ENCODE assay signal across 19 cellular contexts in the genomic region with DNA sequence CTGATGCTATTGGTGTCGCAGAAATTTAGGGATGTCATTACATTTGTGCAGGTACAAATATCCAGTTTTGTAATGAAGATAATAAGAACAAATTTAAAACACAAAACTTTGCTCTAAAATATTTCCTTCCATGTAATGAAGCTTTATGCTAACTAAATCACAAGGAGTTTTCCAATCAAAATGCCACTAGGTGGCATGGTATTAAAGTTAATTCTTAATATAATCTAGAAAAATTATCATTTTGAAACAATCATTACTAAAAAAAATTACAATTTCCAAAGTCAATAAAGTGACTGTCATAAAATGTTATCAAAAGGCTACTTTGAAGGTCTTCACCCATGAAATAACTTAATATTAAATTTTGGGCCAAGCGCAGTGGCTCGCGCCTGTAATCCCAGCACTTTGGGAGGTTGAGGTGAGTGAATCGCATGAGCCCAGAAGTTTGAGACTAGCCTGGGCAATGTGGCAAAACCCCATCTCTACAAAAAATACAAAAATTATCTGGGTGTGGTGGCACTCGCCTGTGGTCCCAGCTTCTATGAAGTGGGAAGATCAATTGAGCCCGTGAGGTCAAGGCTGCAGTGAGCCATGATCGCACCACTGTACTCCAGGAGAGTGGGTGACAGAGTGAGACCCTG.
DNase-seq lines count a peak whose midpoint lies in the region; TF ChIP-seq lines count a peak whose summit lies in the region.
"Had no signal": no experiment of that assay in that cellular context is flagged by ENCODE, and none has a peak within 500 bp of the region (broad histone marks: within the 10 kb centered on the region; RNA-seq: fewer than 3 reads in every experiment).

No MANE protein-coding gene starts in this region.

- H3K4me3 ChIP-seq in adipocyte (ENCODE audit: low read length) (no peak overlapping the region), SJCRH30 (no peak overlapping the region)
- H3K4me3 ChIP-seq: breast epithelium, gastroesophageal sphincter had no signal

- intact Hi-C loops in activated naive CD4-positive, alpha-beta T cell treated with anti-CD3 and anti-CD28 coated beads for 36 hours (cut with micrococcal nuclease), result loop anchor here (1.0 to 10.0 kb wide), 4 partner anchors 74 to 629 kb away; partner anchors contain the start of gene ABCD2

- no peaks in the 10 kb centered on the region for H3K27me3 ChIP-seq in adipocyte (replicated peaks; ENCODE audit: control insufficient read depth, insufficient read depth, low read length)
- no peaks in the 10 kb centered on the region; the same call in 1 of the 2 replicates for H3K27me3 ChIP-seq in SJCRH30
- H3K27me3 ChIP-seq: breast epithelium, gastroesophageal sphincter had no signal

- no peak overlapping the region for H3K4me3 Mint-ChIP-seq in activated naive CD4-positive, alpha-beta T cell treated with anti-CD3 and anti-CD28 coated beads for 36 hours
- H3K4me3 Mint-ChIP-seq: activated naive CD4-positive, alpha-beta T cell treated with anti-CD3 and anti-CD28 coated beads, Interleukin-2, amount 10 ng/mL, durations not matched to agents 7 days and 5 days; effector memory CD8-positive, alpha-beta T cell; stimulated activated naive CD8-positive, alpha-beta T cell treated with anti-CD3 and anti-CD28 coated beads, Interleukin-15, amount 100 ng/mL, for 72 hours; T-helper 2 cell treated with Interferon-gamma antibody and Interleukin-4, amounts not matched to agents 5 μg/mL and 100 μg/mL, for 36 hours had no signal

- no peak overlapping the region for H3K9ac ChIP-seq in adipocyte (ENCODE audit: low read length)

- H3K9me3 ChIP-seq in adipocyte (ENCODE audit: control insufficient read depth, low read length) (no peaks in the 10 kb centered on the region), SJCRH30 (replicated peaks) (no peaks in the 10 kb centered on the region)
- H3K9me3 ChIP-seq: breast epithelium, gastroesophageal sphincter had no signal

- H3K36me3 Mint-ChIP-seq in activated naive CD4-positive, alpha-beta T cell treated with anti-CD3 and anti-CD28 coated beads for 36 hours (ENCODE audit: low read depth), result peaks cover 26% of the 10 kb centered on the region

- H3K36me3 ChIP-seq in adipocyte (ENCODE audit: control insufficient read depth, insufficient read depth, low read length, severe bottlenecking) (peaks cover 6% of the 10 kb centered on the region), SJCRH30 (no peaks in the 10 kb centered on the region)
- H3K36me3 ChIP-seq: breast epithelium had no signal

- peak; percentile 5 for DNase-seq in HCEC 1CT
- DNase-seq in adipocyte (ENCODE audit: low read depth), result peak; percentile 41
- DNase-seq in inferior parietal cortex (ENCODE audit: extremely low spot score), result peak; percentile 45
- DNase-seq in activated naive CD4-positive, alpha-beta T cell treated with anti-CD3 and anti-CD28 coated beads for 36 hours, result no peak
- no peak for DNase-seq in iPS-NIHi7 (ENCODE audit: extremely low spot score)
- DNase-seq in stimulated activated CD4-positive, alpha-beta T cell treated with anti-CD3 and anti-CD28 coated beads, Interleukin-2, amount 100 ng/mL, for 24 hours, result no peak
- DNase-seq in SJCRH30, result no peak
- DNase-seq: activated CD4-positive, CD25-positive, alpha-beta regulatory T cell treated with anti-CD3 and anti-CD28 coated beads, Interleukin-2, amount 50 U/mL, for 72 hours; activated naive CD4-positive, alpha-beta T cell treated with anti-CD3 and anti-CD28 coated beads, Interleukin-2, amount 10 ng/mL, durations not matched to agents 7 days and 5 days; DMS 273 treated with DMSO at 0.1 percent for 48 hours; effector memory CD8-positive, alpha-beta T cell; mesenchymal stem cell; NCI-H2081 treated with DMSO at 0.1 percent for 48 hours; nucleus accumbens; stimulated activated naive CD8-positive, alpha-beta T cell treated with anti-CD3 and anti-CD28 coated beads, Interleukin-15, amount 100 ng/mL, for 72 hours had no signal

- CTCF ChIA-PET in activated naive CD4-positive, alpha-beta T cell treated with anti-CD3 and anti-CD28 coated beads for 36 hours (lab: Charles Lee), result interaction anchor here (1.0 kb wide), 2 partner anchors 10 to 327 kb away, joined by 3 read pairs; no protein-coding TSS in a partner anchor

- H3K4me1 ChIP-seq in adipocyte (ENCODE audit: control insufficient read depth, insufficient read depth, low read length) (peaks cover 7% of the 10 kb centered on the region), SJCRH30 (no peaks in the 10 kb centered on the region)
- H3K4me1 ChIP-seq: breast epithelium, gastroesophageal sphincter had no signal

- H3K9me3 Mint-ChIP-seq in activated naive CD4-positive, alpha-beta T cell treated with anti-CD3 and anti-CD28 coated beads for 36 hours, result no peaks in the 10 kb centered on the region
- H3K9me3 Mint-ChIP-seq: activated naive CD4-positive, alpha-beta T cell treated with anti-CD3 and anti-CD28 coated beads, Interleukin-2, amount 10 ng/mL, durations not matched to agents 7 days and 5 days; effector memory CD8-positive, alpha-beta T cell; stimulated activated naive CD8-positive, alpha-beta T cell treated with anti-CD3 and anti-CD28 coated beads, Interleukin-15, amount 100 ng/mL, for 72 hours; T-helper 2 cell treated with Interferon-gamma antibody and Interleukin-4, amounts not matched to agents 5 μg/mL and 100 μg/mL, for 36 hours had no signal

- H3K27ac ChIP-seq in 22Rv1 (no peak overlapping the region), SJCRH30 (no peak overlapping the region)
- H3K27ac ChIP-seq: breast epithelium, gastroesophageal sphincter had no signal

- no peak overlapping the region for H3K27ac Mint-ChIP-seq in activated naive CD4-positive, alpha-beta T cell treated with anti-CD3 and anti-CD28 coated beads for 36 hours
- H3K27ac Mint-ChIP-seq: activated naive CD4-positive, alpha-beta T cell treated with anti-CD3 and anti-CD28 coated beads, Interleukin-2, amount 10 ng/mL, durations not matched to agents 7 days and 5 days; effector memory CD8-positive, alpha-beta T cell; stimulated activated naive CD8-positive, alpha-beta T cell treated with anti-CD3 and anti-CD28 coated beads, Interleukin-15, amount 100 ng/mL, for 72 hours; T-helper 2 cell treated with Interferon-gamma antibody and Interleukin-4, amounts not matched to agents 5 μg/mL and 100 μg/mL, for 36 hours had no signal

- no peaks in the 10 kb centered on the region for H3K27me3 Mint-ChIP-seq in activated naive CD4-positive, alpha-beta T cell treated with anti-CD3 and anti-CD28 coated beads for 36 hours (ENCODE audit: low read depth)
- H3K27me3 Mint-ChIP-seq: activated naive CD4-positive, alpha-beta T cell treated with anti-CD3 and anti-CD28 coated beads, Interleukin-2, amount 10 ng/mL, durations not matched to agents 7 days and 5 days; effector memory CD8-positive, alpha-beta T cell; stimulated activated naive CD8-positive, alpha-beta T cell treated with anti-CD3 and anti-CD28 coated beads, Interleukin-15, amount 100 ng/mL, for 72 hours had no signal

- peak; percentile 27 for TF ChIP-seq CTCF in 22Rv1 (IDR thresholded peaks at IDR 0.05)

- H3K4me1 Mint-ChIP-seq in activated naive CD4-positive, alpha-beta T cell treated with anti-CD3 and anti-CD28 coated beads for 36 hours (ENCODE audit: low read depth), result no peaks in the 10 kb centered on the region

Comparison
In these comparisons a context has a peak if more than half of its experiments do, and no peak if none do; other contexts are left out.
1. DNase-seq: peak in HCEC 1CT (single experiment), adipocyte (single experiment) and inferior parietal cortex (single experiment); none in activated naive CD4-positive, alpha-beta T cell treated with anti-CD3 and anti-CD28 coated beads for 36 hours (single experiment), iPS-NIHi7 (single experiment), stimulated activated CD4-positive, alpha-beta T cell treated with anti-CD3 and anti-CD28 coated beads, Interleukin-2, amount 100 ng/mL, for 24 hours (0 of 2) and SJCRH30 (0 of 2).